ENCODE assay signal across 26 cellular contexts in genomic region chr11:87430821-87431220, GRCh38.
"Had no signal": no experiment of that assay in that cellular context is flagged by ENCODE, and none has a peak within 500 bp of the region (broad histone marks: within the 10 kb centered on the region; RNA-seq: fewer than 3 reads in every experiment).

No MANE protein-coding gene starts in this region.

- H3K27ac ChIP-seq: adrenal gland, body of pancreas, PC-9 had no signal

- H3K9me3 ChIP-seq: adrenal gland, body of pancreas had no signal

- H3K36me3 ChIP-seq: adrenal gland had no signal

- H3K4me1 Mint-ChIP-seq: T-helper 17 cell had no signal

- H2AFZ ChIP-seq: PC-9 had no signal

- H3K4me2 ChIP-seq: PC-9 had no signal

- H3K4me3 Mint-ChIP-seq: activated CD8-positive, alpha-beta T cell treated with anti-CD3 and anti-CD28 coated beads, Interleukin-2, amount 10 ng/mL, durations not matched to agents 7 days and 5 days; activated naive CD4-positive, alpha-beta T cell treated with anti-CD3 and anti-CD28 coated beads for 36 hours; activated naive CD8-positive, alpha-beta T cell; activated T-cell treated with anti-CD3 and anti-CD28 coated beads, Interleukin-2, amount 50 U/mL, for 24 hours; activated T-helper 1 cell treated with anti-CD3 and anti-CD28 coated beads, Interleukin-12 subunit alpha, Interleukin-12 subunit beta, Interleukin-2, Interleukin-4 antibody, amounts not matched to agents 30 ng/mL and 10 ng/mL and 1 ng/mL, durations not matched to agents 14 hours and 24 hours and 36 hours; T-helper 17 cell; WTC11 had no signal

- H3K27me3 ChIP-seq: adrenal gland, body of pancreas had no signal

- H3K36me3 Mint-ChIP-seq: activated naive CD8-positive, alpha-beta T cell; WTC11 had no signal

- H3K4me3 ChIP-seq: adrenal gland, body of pancreas, K562, PC-9 had no signal

- ATAC-seq: activated CD8-positive, alpha-beta T cell treated with anti-CD3 and anti-CD28 coated beads, Interleukin-2, amount 10 ng/mL, durations not matched to agents 7 days and 5 days; body of pancreas; K562; T-helper 17 cell; WTC11 had no signal

- DNase-seq: activated CD4-positive, alpha-beta T cell treated with anti-CD3 and anti-CD28 coated beads for 48 hours; activated CD4-positive, alpha-beta T cell treated with anti-CD3 and anti-CD28 coated beads, Interleukin-2, amount 50 U/mL, for 4 hours; activated CD4-positive, CD25-positive, alpha-beta regulatory T cell treated with anti-CD3 and anti-CD28 coated beads, Interleukin-2, amount 50 U/mL, for 72 hours; activated CD8-positive, alpha-beta memory T cell treated with anti-CD3 and anti-CD28 coated beads, Interleukin-2, amount 50 U/mL, for 48 hours; activated CD8-positive, alpha-beta T cell treated with anti-CD3 and anti-CD28 coated beads, Interleukin-2, amount 10 ng/mL, durations not matched to agents 7 days and 5 days; activated gamma-delta T cell; activated naive CD4-positive, alpha-beta T cell treated with anti-CD3 and anti-CD28 coated beads for 36 hours; activated T-cell treated with anti-CD3 and anti-CD28 coated beads, Interleukin-2, amount 50 U/mL, for 24 hours; adrenal gland; anterior cingulate cortex; central memory CD4-positive, alpha-beta T cell; Karpas-422; NCI-H146; NCI-H187 treated with DMSO at 0.1 percent for 48 hours; NCI-H2081 treated with DMSO at 0.1 percent for 48 hours; NCI-H526 treated with DMSO at 0.1 percent for 48 hours; NCI-H82; SHP77 treated with DMSO at 0.1 percent for 48 hours; T-helper 17 cell; T-helper 9 cell had no signal

- H3K4me1 ChIP-seq: adrenal gland, body of pancreas had no signal

- H3K9me3 Mint-ChIP-seq: activated naive CD4-positive, alpha-beta T cell treated with anti-CD3 and anti-CD28 coated beads for 36 hours; activated T-cell treated with anti-CD3 and anti-CD28 coated beads, Interleukin-2, amount 50 U/mL, for 24 hours; activated T-helper 1 cell treated with anti-CD3 and anti-CD28 coated beads, Interleukin-12 subunit alpha, Interleukin-12 subunit beta, Interleukin-2, Interleukin-4 antibody, amounts not matched to agents 30 ng/mL and 10 ng/mL and 1 ng/mL, durations not matched to agents 14 hours and 24 hours and 36 hours had no signal

- H3K27ac Mint-ChIP-seq: activated CD8-positive, alpha-beta T cell treated with anti-CD3 and anti-CD28 coated beads, Interleukin-2, amount 10 ng/mL, durations not matched to agents 7 days and 5 days; activated naive CD4-positive, alpha-beta T cell treated with anti-CD3 and anti-CD28 coated beads for 36 hours; activated naive CD8-positive, alpha-beta T cell; activated T-cell treated with anti-CD3 and anti-CD28 coated beads, Interleukin-2, amount 50 U/mL, for 24 hours; activated T-helper 1 cell treated with anti-CD3 and anti-CD28 coated beads, Interleukin-12 subunit alpha, Interleukin-12 subunit beta, Interleukin-2, Interleukin-4 antibody, amounts not matched to agents 30 ng/mL and 10 ng/mL and 1 ng/mL, durations not matched to agents 14 hours and 24 hours and 36 hours; T-helper 17 cell; WTC11 had no signal
